6 cellular contexts compared by ENCODE assay signal in genomic region chr1:44820328-44820944, GRCh38. TPM values are rescaled to one million over a fixed set of nuclear protein-coding genes. Genes with fewer than 3 reads are reported as not detected.
A peak's percentile ranks its signal among the peaks of the same experiment; 100 is the strongest.
DNase-seq lines count a peak whose midpoint lies in the region; ATAC-seq and TF ChIP-seq lines count a peak whose summit lies in the region.

No MANE protein-coding gene starts in this region.

- peak; percentile 7 for ATAC-seq in HG03457 (IDR thresholded peaks at IDR 0.05; ENCODE audit: unreplicated experiment)

- H3K9me3 ChIP-seq in ectodermal cell (ENCODE audit: control insufficient read depth, low read length) (no peaks in the 10 kb centered on the region), sigmoid colon (no peaks in the 10 kb centered on the region)

- TF ChIP-seq EP300 in sigmoid colon (IDR thresholded peaks at IDR 0.05), result no peak

- TF ChIP-seq POLR2A in sigmoid colon (IDR thresholded peaks at IDR 0.05), result no peak

- H3K4me1 ChIP-seq in ectodermal cell (ENCODE audit: control insufficient read depth, insufficient read depth, low read length) (no peaks in the 10 kb centered on the region), sigmoid colon (peaks cover 0 to 25% (median 19%) of the 10 kb centered on the region in 4 donors)

- no peak for TF ChIP-seq CTCF in sigmoid colon (IDR thresholded peaks at IDR 0.05)

- H3K27ac ChIP-seq in ectodermal cell (ENCODE audit: insufficient read depth, low read depth, low read length, poor library complexity, severe bottlenecking), result peak overlapping the region; percentile 100
- H3K27ac ChIP-seq in sigmoid colon, result peak overlapping the region; percentile 87 to 91 (median 90)

- intact Hi-C loops in sigmoid colon (cut with DNase I), result loop anchor here (5.0 kb wide), 1 partner anchor 33 kb away; the partner anchor contains the start of gene BEST4

- no peaks in the 10 kb centered on the region for H3K36me3 ChIP-seq in ectodermal cell (ENCODE audit: control insufficient read depth, insufficient read depth, low read length)
- no peaks in the 10 kb centered on the region for H3K36me3 ChIP-seq in sigmoid colon

- H3K27me3 ChIP-seq in ectodermal cell (ENCODE audit: control insufficient read depth, insufficient read depth, low read length, poor library complexity, severe bottlenecking) (no peaks in the 10 kb centered on the region), sigmoid colon (no peaks in the 10 kb centered on the region)

- DNase-seq in sigmoid colon (no peak), GM03348 (ENCODE audit: low spot score) (no peak), NCI-H774 (lab: John Stamatoyannopoulos, UW) (no peak), DMS79 treated with DMSO at 0.1 percent for 48 hours (lab: John Stamatoyannopoulos, UW) (no peak)

- peak overlapping the region; percentile 29 for H3K4me3 ChIP-seq in ectodermal cell (ENCODE audit: insufficient read depth, low read depth, low read length)
- H3K4me3 ChIP-seq in sigmoid colon, result peak overlapping the region; percentile 51 to 65 (median 59)

- WGBS in ectodermal cell, 2 experiments, result 44% methylated on average over 21 of the region's 21 CpGs
- WGBS in sigmoid colon, 2 donors, result 13 to 15% methylated on average over 21 of the region's 21 CpGs

RNA-seq across cellular contexts. Expression of gene BTBD19, which starts 12.1 kb away (rescaled TPM):
- 4.7 TPM for polyA plus RNA-seq in ectodermal cell (2013, experiment 1 of 4)
- 3.4 TPM for polyA plus RNA-seq in ectodermal cell (2013, experiment 2 of 4)
- 2.0 TPM for polyA plus RNA-seq in ectodermal cell (2013, experiment 3 of 4)
- 2.2 TPM for polyA plus RNA-seq in ectodermal cell (2013, experiment 4 of 4)
- total RNA-seq in sigmoid colon, result 1 to 10 TPM; 2.7 to 9.4 (median 3.2) TPM
- 1 to 10 TPM in 1 of 3 donors, under 1 TPM in 1, not detected in 1; 0.60 to 2.3 TPM for polyA plus RNA-seq in sigmoid colon

RNA-seq across cellular contexts. Expression of gene DYNLT4, which starts 13.3 kb away (rescaled TPM):
- not detected for polyA plus RNA-seq in ectodermal cell (2013, experiment 1 of 4)
- not detected for polyA plus RNA-seq in ectodermal cell (2013, experiment 2 of 4)
- not detected for polyA plus RNA-seq in ectodermal cell (2013, experiment 3 of 4)
- not detected for polyA plus RNA-seq in ectodermal cell (2013, experiment 4 of 4)
- 1 to 10 TPM in 1 of 4 donors, not detected in 3; 1.1 TPM for total RNA-seq in sigmoid colon
- under 1 TPM in 1 of 3 donors, not detected in 2; 0.20 TPM for polyA plus RNA-seq in sigmoid colon

RNA-seq across cellular contexts. Expression of gene PLK3, which starts 20.3 kb away (rescaled TPM):
- polyA plus RNA-seq in ectodermal cell (2013, experiment 1 of 4), result 7.8 TPM
- 8.9 TPM for polyA plus RNA-seq in ectodermal cell (2013, experiment 2 of 4)
- polyA plus RNA-seq in ectodermal cell (2013, experiment 3 of 4), result 8.3 TPM
- polyA plus RNA-seq in ectodermal cell (2013, experiment 4 of 4), result 8.9 TPM
- 10 to 100 TPM in 2 of 4 donors, 1 to 10 TPM in 2; 8.2 to 28.1 (median 11.0) TPM for total RNA-seq in sigmoid colon
- polyA plus RNA-seq in sigmoid colon, result 10 to 100 TPM in 2 of 3 donors, 1 to 10 TPM in 1; 7.2 to 12.1 (median 10.2) TPM

RNA-seq across cellular contexts. Expression of gene PTCH2, which starts 22.6 kb away (rescaled TPM):
- 5.8 TPM for polyA plus RNA-seq in ectodermal cell (2013, experiment 1 of 4)
- 4.7 TPM for polyA plus RNA-seq in ectodermal cell (2013, experiment 2 of 4)
- polyA plus RNA-seq in ectodermal cell (2013, experiment 3 of 4), result 9.3 TPM
- polyA plus RNA-seq in ectodermal cell (2013, experiment 4 of 4), result 5.7 TPM
- total RNA-seq in sigmoid colon, result 1 to 10 TPM in 1 of 4 donors, under 1 TPM in 3; 0.36 to 2.8 (median 0.83) TPM
- under 1 TPM in 1 of 3 donors, not detected in 2; 0.45 TPM for polyA plus RNA-seq in sigmoid colon

RNA-seq across cellular contexts. Expression of gene BEST4, which starts 32.5 kb away (rescaled TPM):
- 1.0 TPM for polyA plus RNA-seq in ectodermal cell (2013, experiment 1 of 4)
- 1.1 TPM for polyA plus RNA-seq in ectodermal cell (2013, experiment 2 of 4)
- polyA plus RNA-seq in ectodermal cell (2013, experiment 3 of 4), result 1.3 TPM
- polyA plus RNA-seq in ectodermal cell (2013, experiment 4 of 4), result 1.5 TPM
- total RNA-seq in sigmoid colon, result 1 to 10 TPM in 1 of 4 donors, under 1 TPM in 1, not detected in 2; 0.33 to 1.1 TPM
- polyA plus RNA-seq in sigmoid colon, result 10 to 100 TPM in 2 of 3 donors, 1 to 10 TPM in 1; 6.0 to 37.1 (median 10.2) TPM
